Comparison of ENCODE assay signal across 8 cellular contexts in the genomic region with DNA sequence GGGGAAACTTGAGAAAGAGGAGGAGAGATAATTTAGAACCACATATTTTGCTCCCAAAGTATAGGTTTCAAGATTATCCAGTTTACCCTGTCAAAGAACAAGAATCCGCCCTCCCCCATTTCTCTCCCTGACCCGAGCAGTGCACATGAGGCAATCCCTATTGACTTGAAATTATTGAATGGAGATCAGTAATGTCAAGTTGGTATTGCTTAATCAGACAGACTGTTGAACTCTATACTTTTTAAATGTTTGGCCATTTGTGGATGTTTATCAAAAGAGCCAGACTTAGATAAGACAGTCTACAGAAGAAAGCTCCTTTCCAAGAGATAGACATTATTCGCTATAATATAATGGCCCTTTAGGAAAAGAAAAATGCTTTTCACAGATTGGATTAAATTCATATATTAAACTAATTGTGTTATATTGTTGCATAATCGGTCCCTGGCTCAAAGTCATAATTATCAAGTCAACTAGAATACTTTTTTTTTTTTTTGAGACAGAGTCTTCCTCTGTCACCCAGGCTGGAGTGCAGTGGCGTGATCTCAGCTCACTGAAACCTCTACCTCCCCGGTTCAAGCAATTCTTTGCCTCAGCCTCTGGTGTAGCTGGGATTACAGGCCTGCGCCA. TPM values are rescaled to one million over a fixed set of nuclear protein-coding genes. Genes with fewer than 3 reads are reported as not detected.
DNase-seq lines count a peak whose midpoint lies in the region; ATAC-seq and TF ChIP-seq lines count a peak whose summit lies in the region.

No MANE protein-coding gene starts in this region.

- ATAC-seq in gastrocnemius medialis (peak in 1 of 2 donors; percentile 5), HG02973 (IDR thresholded peaks at IDR 0.05; ENCODE audit: unreplicated experiment) (no peak), omental fat pad (ENCODE audit: low FRiP score) (no peak), HG03095 (IDR thresholded peaks at IDR 0.05; ENCODE audit: unreplicated experiment) (no peak)

- H3K9me3 ChIP-seq in DOHH2 (ENCODE audit: control insufficient read depth, insufficient read depth, low read length) (no peaks in the 10 kb centered on the region), SJSA1 (replicated peaks) (no peaks in the 10 kb centered on the region), fibroblast of lung (ENCODE audit: control insufficient read depth, insufficient read depth, low read depth, low read length) (no peaks in the 10 kb centered on the region), gastrocnemius medialis (no peaks in the 10 kb centered on the region)

- peaks cover 88% of the 10 kb centered on the region for H3K79me2 ChIP-seq in DOHH2 (ENCODE audit: control insufficient read depth, low read length)
- H3K79me2 ChIP-seq in fibroblast of lung (ENCODE audit: control insufficient read depth, insufficient read depth, low read length), result peaks cover 77% of the 10 kb centered on the region

- DNase-seq in SJSA1 (ENCODE audit: low read depth in 1 of 2, low spot score in 2 of 2) (no peak), fibroblast of lung (ENCODE audit: low read depth in 2 of 2) (peak in 1 of 2 donors; percentile 80), gastrocnemius medialis (no peak), NCI-H187 (lab: John Stamatoyannopoulos, UW) (no peak), omental fat pad (ENCODE audit: low spot score) (no peak)

- H3K27me3 ChIP-seq in DOHH2 (ENCODE audit: control insufficient read depth, low read length), result no peaks in the 10 kb centered on the region
- no peaks in the 10 kb centered on the region for H3K27me3 ChIP-seq in SJSA1 (replicated peaks)
- H3K27me3 ChIP-seq in fibroblast of lung (ENCODE audit: control insufficient read depth, insufficient read depth, low read length), result no peaks in the 10 kb centered on the region
- H3K27me3 ChIP-seq in gastrocnemius medialis, result no peaks in the 10 kb centered on the region

- H3F3A ChIP-seq in DOHH2 (ENCODE audit: control insufficient read depth, insufficient read depth), result peaks cover 27% of the 10 kb centered on the region

- H4K20me1 ChIP-seq in DOHH2 (ENCODE audit: control insufficient read depth, insufficient read depth, low read depth, low read length), result no peaks in the 10 kb centered on the region
- H4K20me1 ChIP-seq in fibroblast of lung (ENCODE audit: control insufficient read depth, extremely low read depth, insufficient read depth, low read length), result no peaks in the 10 kb centered on the region

- H3K27ac ChIP-seq in DOHH2 (ENCODE audit: low read depth, low read length) (peak overlapping the region; percentile 90), SJSA1 (peak overlapping the region; percentile 62; the same call in 1 of the 2 replicates), fibroblast of lung (ENCODE audit: insufficient read depth, low read length) (peak overlapping the region; percentile 74), gastrocnemius medialis (peak overlapping the region; percentile 71 to 78 (median 74))

- H3K36me3 ChIP-seq in DOHH2 (ENCODE audit: control insufficient read depth, low read length) (peaks cover 9% of the 10 kb centered on the region), SJSA1 (peaks cover 13% of the 10 kb centered on the region), fibroblast of lung (ENCODE audit: control insufficient read depth, insufficient read depth, low read length) (no peaks in the 10 kb centered on the region), gastrocnemius medialis (no peaks in the 10 kb centered on the region)

- intact Hi-C loops in gastrocnemius medialis (cut with DNase I; ENCODE audit: low total_unique reads), result no loop called here

- H2AFZ ChIP-seq in fibroblast of lung (ENCODE audit: low read length), result no peak overlapping the region

- H3K4me2 ChIP-seq in DOHH2 (ENCODE audit: low read length) (peak overlapping the region; percentile 91), fibroblast of lung (ENCODE audit: extremely low read depth, insufficient read depth, low read length) (peak overlapping the region; percentile 73)

- TF ChIP-seq POLR2A in gastrocnemius medialis (IDR thresholded peaks at IDR 0.05), result no peak

- H3K9me2 ChIP-seq in DOHH2 (replicated peaks; ENCODE audit: control insufficient read depth, low read length), result no peaks in the 10 kb centered on the region

- in situ Hi-C loops in gastrocnemius medialis (cut with MboI; ENCODE audit: low sequenced_read_pairs in 4 of 4), result no loop called here

- peak overlapping the region; percentile 65 for H3K4me3 ChIP-seq in DOHH2 (ENCODE audit: low read length)
- H3K4me3 ChIP-seq in SJSA1, result no peak overlapping the region
- H3K4me3 ChIP-seq in fibroblast of lung (replicated peaks in 1 of 4; ENCODE audit: control extremely low read depth in 1 of 4, insufficient read depth in 1 of 4, low read depth in 3 of 4, low read length in 4 of 4), result peak overlapping the region in 1 of 4 experiments; percentile 25
- no peak overlapping the region for H3K4me3 ChIP-seq in gastrocnemius medialis

- no peak overlapping the region for H3K9ac ChIP-seq in fibroblast of lung (ENCODE audit: insufficient read depth, low read length)

- H3K4me1 ChIP-seq in DOHH2 (ENCODE audit: control insufficient read depth, low read length) (peaks cover 44% of the 10 kb centered on the region), SJSA1 (replicated peaks) (peaks cover 29% of the 10 kb centered on the region), fibroblast of lung (ENCODE audit: control insufficient read depth, extremely low read depth, insufficient read depth, low read length) (peaks cover 21% of the 10 kb centered on the region), gastrocnemius medialis (peaks cover 37 to 51% of the 10 kb centered on the region in 2 donors)

- no peak for TF ChIP-seq CTCF in DOHH2 (IDR thresholded peaks at IDR 0.05; ENCODE audit: low read depth, low read length, poor library complexity, severe bottlenecking)
- no peak for TF ChIP-seq CTCF in fibroblast of lung (conservative IDR thresholded peaks at IDR 0.05 in 1 of 2, IDR thresholded peaks at IDR 0.05 in 1 of 2; ENCODE audit: low read depth in 1 of 2, low read length in 2 of 2)
- TF ChIP-seq CTCF in gastrocnemius medialis (IDR thresholded peaks at IDR 0.05 in 4 of 5, conservative IDR thresholded peaks at IDR 0.05 in 1 of 5), result no peak
- TF ChIP-seq CTCF in omental fat pad (IDR thresholded peaks at IDR 0.05), result no peak

RNA-seq across cellular contexts. Expression of a gene that starts 5.3 kb away (rescaled TPM):
- 28.7 and 30.8 TPM in 2 replicates for total RNA-seq in SJSA1 (2014; rRNA removed; shearing (Covaris generic))
- total RNA-seq in fibroblast of lung (24.1 and 30.7 TPM in 2 replicates), gastrocnemius medialis (10 to 100 TPM; 26.9 to 98.7 (median 46.0) TPM), omental fat pad (100 to 1,000 TPM in 2 of 4 donors, 10 to 100 TPM in 2; 37.8 to 147 (median 102) TPM)
- polyA plus RNA-seq in fibroblast of lung, result 11.2 and 14.0 TPM in 2 replicates
- polyA plus RNA-seq in fibroblast of lung (2012), result 14.1 and 16.2 TPM in 2 replicates
- polyA minus RNA-seq in fibroblast of lung (ENCODE audit: low replicate concordance), result 19.2 and 22.6 TPM in 2 replicates

RNA-seq across cellular contexts. Expression of a gene that starts 6.3 kb away (rescaled TPM):
- 12.4 and 30.0 TPM in 2 replicates for total RNA-seq in SJSA1 (2014; rRNA removed; shearing (Covaris generic))
- total RNA-seq in fibroblast of lung (12.6 and 13.2 TPM in 2 replicates), gastrocnemius medialis (1 to 10 TPM; 3.6 to 7.4 (median 6.9) TPM), omental fat pad (10 to 100 TPM in 1 of 4 donors, 1 to 10 TPM in 3; 5.3 to 13.1 (median 6.7) TPM)
- polyA plus RNA-seq in fibroblast of lung, result 5.5 and 7.1 TPM in 2 replicates
- 6.4 and 8.0 TPM in 2 replicates for polyA plus RNA-seq in fibroblast of lung (2012)
- polyA minus RNA-seq in fibroblast of lung (ENCODE audit: low replicate concordance), result 3.0 and 20.0 TPM in 2 replicates

RNA-seq across cellular contexts. Expression of a gene that starts 54.2 kb away (rescaled TPM):
- total RNA-seq in SJSA1 (2014; rRNA removed; shearing (Covaris generic)), result 37.9 and 41.4 TPM in 2 replicates
- total RNA-seq in fibroblast of lung (57.3 and 57.6 TPM in 2 replicates), gastrocnemius medialis (100 to 1,000 TPM in 3 of 4 donors, 10 to 100 TPM in 1; 95.2 to 266 (median 155) TPM), omental fat pad (10 to 100 TPM; 34.6 to 59.4 (median 53.0) TPM)
- polyA plus RNA-seq in fibroblast of lung, result 44.8 and 60.7 TPM in 2 replicates
- 47.2 and 75.5 TPM in 2 replicates for polyA plus RNA-seq in fibroblast of lung (2012)
- 38.8 and 98.7 TPM in 2 replicates for polyA minus RNA-seq in fibroblast of lung (ENCODE audit: low replicate concordance)
